21 cellular contexts compared by ENCODE assay signal in genomic region chr15:31574761-31575160, GRCh38.
DNase-seq lines count a peak whose midpoint lies in the region; ATAC-seq, FAIRE-seq and TF ChIP-seq lines count a peak whose summit lies in the region.
"Had no signal": no experiment of that assay in that cellular context is flagged by ENCODE, and none has a peak within 500 bp of the region (broad histone marks: within the 10 kb centered on the region; RNA-seq: fewer than 3 reads in every experiment).

No MANE protein-coding gene starts in this region.

- H2AK9ac ChIP-seq in IMR-90 (replicated peaks; ENCODE audit: low read depth, low read length, poor library complexity) = no peak overlapping the region

- peaks cover 0 to 3% (median under 1%) of the 10 kb centered on the region in 5 experiments for H3K9me3 Mint-ChIP-seq in brain

- H4K20me1 ChIP-seq in IMR-90 (ENCODE audit: insufficient read depth, low read length) (no peaks in the 10 kb centered on the region), smooth muscle cell (ENCODE audit: low read depth) (no peaks in the 10 kb centered on the region)

- H3K36me3 ChIP-seq in IMR-90 (ENCODE audit: control insufficient read depth, insufficient read depth, low read length) (no peaks in the 10 kb centered on the region), smooth muscle cell (ENCODE audit: low read depth) (no peaks in the 10 kb centered on the region)

- H2AFZ ChIP-seq in IMR-90 (replicated peaks; ENCODE audit: low read length, poor library complexity) (no peak overlapping the region), smooth muscle cell (ENCODE audit: low read depth) (peak overlapping the region; percentile 41)
- H2AFZ ChIP-seq: parathyroid adenoma had no signal

- no peak for TF ChIP-seq CTCF in IMR-90 (conservative IDR thresholded peaks at IDR 0.05; ENCODE audit: low read depth, low read length)
- no peak for TF ChIP-seq CTCF in brain (conservative IDR thresholded peaks at IDR 0.05)
- TF ChIP-seq CTCF in smooth muscle cell (IDR thresholded peaks at IDR 0.05; ENCODE audit: borderline replicate concordance, insufficient read depth, poor library complexity, severe bottlenecking) = no peak

- H2BK120ac ChIP-seq in IMR-90 (ENCODE audit: low read depth, low read length) = no peak overlapping the region

- 0 out of 2 replicates have a peak, but pooled peaks cover 1% of the 10 kb centered on the region for H3K4me1 ChIP-seq in IMR-90 (ENCODE audit: control insufficient read depth, insufficient read depth, low read length)
- peaks cover 4% of the 10 kb centered on the region for H3K4me1 ChIP-seq in smooth muscle cell (ENCODE audit: low read depth)
- H3K4me1 ChIP-seq: heart right ventricle, parathyroid adenoma, sigmoid colon had no signal

- H2BK5ac ChIP-seq in IMR-90 (ENCODE audit: low read depth, low read length, poor library complexity, severe bottlenecking) = no peak overlapping the region

- in situ Hi-C loops in IMR-90 (cut with MboI; ENCODE audit: low sequenced_read_pairs) = no loop called here

- H3K4me1 Mint-ChIP-seq in brain = peaks cover 8% of the 10 kb centered on the region
- H3K4me1 Mint-ChIP-seq: naive B cell had no signal

- no peak overlapping the region for H3K56ac ChIP-seq in IMR-90 (ENCODE audit: extremely low read depth, insufficient read depth, low read length)

- no peak overlapping the region for H2AK5ac ChIP-seq in IMR-90 (ENCODE audit: low read depth, low read length)

- H3K9me1 ChIP-seq in IMR-90 (ENCODE audit: insufficient read depth, low read length) = no peaks in the 10 kb centered on the region

- H3K14ac ChIP-seq in IMR-90 (replicated peaks; ENCODE audit: low read depth, low read length) = no peak overlapping the region

- BruUV-seq in IMR-90 (replicated peaks; lab: Mats Ljungman, UMichigan) = no TSS peak

- no peak for FAIRE-seq in HTR-8/SVneo (lab: Jason Lieb, UNC)
- FAIRE-seq: bronchial epithelial cell, islet of Langerhans, urothelium cell line had no signal

- H3K23ac ChIP-seq in IMR-90 (ENCODE audit: low read depth, low read length) = no peak overlapping the region

- no peak overlapping the region for H3K4ac ChIP-seq in IMR-90 (ENCODE audit: low read depth, low read length)

- H2BK15ac ChIP-seq in IMR-90 (ENCODE audit: low read depth, low read length) = no peak overlapping the region

- no peak for TF ChIP-seq POLR2A in IMR-90 (IDR thresholded peaks at IDR 0.05; ENCODE audit: low read depth, low read length)

- no peak overlapping the region for H3K18ac ChIP-seq in IMR-90 (ENCODE audit: low read depth, low read length)

- dilution Hi-C loops in IMR-90 (cut with HindIII; ENCODE audit: low sequenced_read_pairs, unreplicated experiment) = no loop called here

- H4K5ac ChIP-seq in IMR-90 (ENCODE audit: low read depth, low read length) = no peak overlapping the region

- H3K36me3 Mint-ChIP-seq in brain = peaks cover 5% of the 10 kb centered on the region
- H3K36me3 Mint-ChIP-seq: naive B cell had no signal

- no peak overlapping the region for H4K8ac ChIP-seq in IMR-90 (ENCODE audit: low read depth in 2 of 2, low read length in 2 of 2)

- peak overlapping the region in 4 of 5 experiments; percentile 18 to 69 (median 54) for H3K27ac Mint-ChIP-seq in brain
- H3K27ac Mint-ChIP-seq: CD4-positive, alpha-beta T cell; naive B cell had no signal

- no peak overlapping the region for H3K4me2 ChIP-seq in IMR-90 (ENCODE audit: low read depth, low read length)
- no peak overlapping the region for H3K4me2 ChIP-seq in smooth muscle cell

- no peak overlapping the region for H3K9ac ChIP-seq in IMR-90 (ENCODE audit: low read depth, low read length)
- H3K9ac ChIP-seq in smooth muscle cell (ENCODE audit: low read depth) = no peak overlapping the region
- H3K9ac ChIP-seq: parathyroid adenoma had no signal

- H3K27ac ChIP-seq in IMR-90 (ENCODE audit: insufficient read depth, low read length) (no peak overlapping the region), smooth muscle cell (ENCODE audit: low read depth) (no peak overlapping the region)
- H3K27ac ChIP-seq: heart right ventricle, parathyroid adenoma, sigmoid colon had no signal

- H3K79me1 ChIP-seq in IMR-90 (ENCODE audit: low read depth in 1 of 2, low read length in 2 of 2) = no peaks in the 10 kb centered on the region

- WGBS in IMR-90 (ENCODE audit: extremely low coverage in 2 of 2, insufficient read length in 1 of 2), 2 experiments = no CpG with 5 or more reads among the region's 1 CpG
- 14% methylated on average over 1 of the region's 1 CpG for WGBS in smooth muscle cell (ENCODE audit: low lambda C conversion rate)

- POLR2A ChIA-PET in IMR-90 (lab: Charles Lee; ENCODE audit: unreplicated experiment) = no interaction called here

- intact Hi-C loops in IMR-90 (cut with micrococcal nuclease) = no loop called here

- H3K27me3 ChIP-seq in IMR-90 (ENCODE audit: control insufficient read depth, insufficient read depth, low read length) (no peaks in the 10 kb centered on the region; the same call in 1 of the 2 replicates), smooth muscle cell (ENCODE audit: low read depth) (no peaks in the 10 kb centered on the region)
- H3K27me3 ChIP-seq: heart right ventricle, sigmoid colon had no signal

- H3F3A ChIP-seq in smooth muscle cell (ENCODE audit: low read depth) = no peaks in the 10 kb centered on the region

- no peak for TF ChIP-seq RAD21 in IMR-90 (IDR thresholded peaks at IDR 0.05; ENCODE audit: low read length)

- H3K4me3 Mint-ChIP-seq in brain = no peak overlapping the region
- H3K4me3 Mint-ChIP-seq: CD4-positive, alpha-beta T cell; naive B cell had no signal

- no peak overlapping the region for H3K4me3 ChIP-seq in IMR-90 (ENCODE audit: insufficient read depth, low read depth, low read length)
- no peak overlapping the region for H3K4me3 ChIP-seq in smooth muscle cell
- H3K4me3 ChIP-seq: heart right ventricle, sigmoid colon had no signal

- H3K79me2 ChIP-seq in smooth muscle cell (ENCODE audit: low read depth) = no peaks in the 10 kb centered on the region
- H3K79me2 ChIP-seq: parathyroid adenoma had no signal

- DNase-seq in IMR-90 (no peak), left kidney (ENCODE audit: low read depth, low spot score) (peak; percentile 5), smooth muscle cell (lab: John Stamatoyannopoulos, UW; ENCODE audit: unreplicated experiment) (no peak), HuH-7 (ENCODE audit: low spot score) (no peak), HTR-8/SVneo (ENCODE audit: insufficient read length, low spot score) (no peak)
- no peak for DNase-seq in stimulated activated CD4-positive, alpha-beta T cell treated with anti-CD3 and anti-CD28 coated beads, Interleukin-2, amount 100 ng/mL, for 24 hours
- DNase-seq: activated CD4-positive, alpha-beta T cell treated with anti-CD3 and anti-CD28 coated beads, Interleukin-2, amount 50 U/mL, for 4 hours; activated gamma-delta T cell; activated T-cell treated with anti-CD3 and anti-CD28 coated beads for 4 hours; CD4-positive, alpha-beta T cell; GF-D8; heart right ventricle; naive B cell; NCI-H1694; sigmoid colon had no signal

- CTCF ChIA-PET in IMR-90 (lab: Yijun Ruan, JAX) = no interaction called here

- H4K91ac ChIP-seq in IMR-90 (ENCODE audit: insufficient read depth, low read depth, low read length) = no peak overlapping the region

- H3K27me3 Mint-ChIP-seq in brain = peaks cover 4% of the 10 kb centered on the region

- H2BK20ac ChIP-seq in IMR-90 (ENCODE audit: low read depth, low read length) = no peak overlapping the region

- ATAC-seq in IMR-90 (ENCODE audit: low read depth) = peak; percentile 42
- ATAC-seq: SK-N-SH treated with all-trans-retinoic acid at 6 μM for 48 hours had no signal

- H3K9me3 ChIP-seq in IMR-90 (ENCODE audit: control insufficient read depth, insufficient read depth, low read length) = no peaks in the 10 kb centered on the region
- H3K9me3 ChIP-seq in smooth muscle cell (replicated peaks; ENCODE audit: low read depth) = no peaks in the 10 kb centered on the region
- H3K9me3 ChIP-seq: sigmoid colon had no signal

TF ChIP-seq in IMR-90, 13 proteins besides CTCF, POLR2A, EP300 and RAD21:
- TF ChIP-seq ELK1 (IDR thresholded peaks at IDR 0.05; ENCODE audit: borderline replicate concordance, low read depth, low read length) = no peak
- no peak for TF ChIP-seq RCOR1 (IDR thresholded peaks at IDR 0.05; ENCODE audit: insufficient replicate concordance, low read length)
- no peak for TF ChIP-seq FOS (IDR thresholded peaks at IDR 0.05; ENCODE audit: low read depth, low read length)
- no peak for TF ChIP-seq SMC3 (IDR thresholded peaks at IDR 0.05; ENCODE audit: low read depth, low read length)
- TF ChIP-seq BHLHE40 (IDR thresholded peaks at IDR 0.05; ENCODE audit: low read depth, low read length) = no peak
- no peak for TF ChIP-seq MAZ (IDR thresholded peaks at IDR 0.05; ENCODE audit: borderline replicate concordance, low read depth, low read length)
- TF ChIP-seq RFX5 (IDR thresholded peaks at IDR 0.05; ENCODE audit: low read depth, low read length) = no peak
- TF ChIP-seq USF2 (IDR thresholded peaks at IDR 0.05; ENCODE audit: low read depth, low read length) = no peak
- TF ChIP-seq CHD1 (IDR thresholded peaks at IDR 0.05; ENCODE audit: low read depth, low read length) = no peak
- TF ChIP-seq MXI1 (IDR thresholded peaks at IDR 0.05; ENCODE audit: borderline replicate concordance, low read depth, low read length) = no peak
- no peak for TF ChIP-seq CEBPB (IDR thresholded peaks at IDR 0.05; ENCODE audit: low read depth, low read length)
- TF ChIP-seq MAFK (IDR thresholded peaks at IDR 0.05; ENCODE audit: low read depth, low read length) = no peak
- TF ChIP-seq NFE2L2 (IDR thresholded peaks at IDR 0.05; ENCODE audit: low read depth, low read length) = no peak
TF ChIP-seq in IMR-90: peak in this region for 0.
